8 cellular contexts compared by ENCODE assay signal in genomic region chr5:181223041-181223728, GRCh38. TPM values are rescaled to one million over a fixed set of nuclear protein-coding genes. Genes with fewer than 3 reads are reported as not detected.
A peak's percentile ranks its signal among the peaks of the same experiment; 100 is the strongest.
DNase-seq lines count a peak whose midpoint lies in the region; ATAC-seq and TF ChIP-seq lines count a peak whose summit lies in the region.

Gene TRIM41, plus strand, starts transcription at chr5:181223281. Its CDS starts 719 bp downstream, at chr5:181224000.

- no peaks in the 10 kb centered on the region for H3K9me3 Mint-ChIP-seq in CD4-positive, alpha-beta T cell
- H3K9me3 Mint-ChIP-seq in naive thymus-derived CD8-positive, alpha-beta T cell = peaks cover 0 to 13% (median under 1%) of the 10 kb centered on the region in 9 donors
- no peaks in the 10 kb centered on the region for H3K9me3 Mint-ChIP-seq in stimulated activated naive CD8-positive, alpha-beta T cell treated with anti-CD3 and anti-CD28 coated beads, Interleukin-15, Interleukin-2, amounts not matched to agents 100 ng/mL and 50 ng/mL, for 24 hours

- peak; percentile 95 for TF ChIP-seq POLR2A in esophagus muscularis mucosa (IDR thresholded peaks at IDR 0.05; ENCODE audit: low read depth)

- intact Hi-C loops in CD4-positive, alpha-beta T cell (cut with DNase I, micrococcal nuclease) = loop anchor here (1.0 to 2.0 kb wide), 2 partner anchors 16 to 38 kb away; partner anchors contain the start of gene TRIM52 (in 2 of the 2)
- intact Hi-C loops in esophagus muscularis mucosa (cut with DNase I) = loop anchor here (1.0 to 5.0 kb wide), 2 partner anchors 24 to 39 kb away; partner anchors contain the start of gene TRIM52

- POLR2A ChIA-PET in CD4-positive, alpha-beta T cell (lab: Charles Lee) = interaction anchor here (0.6 to 5.8 kb wide), 20 partner anchors 10 to 418 kb away, joined by 3 to 187 read pairs (median 5); partner anchors contain the start of genes RACK1, TRIM52 and TRIM7
- POLR2A ChIA-PET in naive thymus-derived CD8-positive, alpha-beta T cell (lab: Charles Lee) = interaction anchor here (0.6 to 11.2 kb wide), 18 partner anchors 10 to 420 kb away, joined by 3 to 286 read pairs (median 6); partner anchors contain the start of genes RACK1, TRIM52, TRIM7 and ZFP62

- H3K4me3 Mint-ChIP-seq in CD4-positive, alpha-beta T cell = peak within 1 kb of the TSS; percentile 96
- H3K4me3 Mint-ChIP-seq in naive thymus-derived CD8-positive, alpha-beta T cell = peak within 1 kb of the TSS; percentile 91 to 100 (median 98)
- peak within 1 kb of the TSS; percentile 99 for H3K4me3 Mint-ChIP-seq in stimulated activated naive CD8-positive, alpha-beta T cell treated with anti-CD3 and anti-CD28 coated beads, Interleukin-15, Interleukin-2, amounts not matched to agents 100 ng/mL and 50 ng/mL, for 24 hours

- peaks cover 15 to 40% (median 36%) of the 10 kb centered on the region in 4 donors for H3K4me1 ChIP-seq in esophagus muscularis mucosa

- under 1% methylated on average over 20 of the region's 59 CpGs for WGBS in esophagus muscularis mucosa

- no peak for TF ChIP-seq CTCF in CD4-positive, alpha-beta T cell (IDR thresholded peaks at IDR 0.05)
- TF ChIP-seq CTCF in esophagus muscularis mucosa (IDR thresholded peaks at IDR 0.05) = peak in 1 of 3 experiments; percentile 35

- peak; percentile 61 for ATAC-seq in CD4-positive, alpha-beta T cell (ENCODE audit: poor library complexity)
- ATAC-seq in GM21423 (IDR thresholded peaks at IDR 0.05; ENCODE audit: unreplicated experiment) = peak; percentile 63
- peak; percentile 63 to 71 for ATAC-seq in naive thymus-derived CD8-positive, alpha-beta T cell

- DNase-seq in CD4-positive, alpha-beta T cell = peak; percentile 94 to 98 (median 97)
- peak; percentile 88 for DNase-seq in HuH-7.5 (ENCODE audit: low spot score)
- peak; percentile 94 for DNase-seq in activated CD8-positive, alpha-beta memory T cell treated with anti-CD3 and anti-CD28 coated beads, Interleukin-2, amount 50 U/mL, for 24 hours (ENCODE audit: extremely low read depth)
- DNase-seq in esophagus muscularis mucosa (ENCODE audit: extremely low spot score) = peak; percentile 99
- peak; percentile 91 to 99 (median 98) for DNase-seq in naive thymus-derived CD8-positive, alpha-beta T cell
- DNase-seq in effector CD8-positive, alpha-beta T cell (lab: John Stamatoyannopoulos, UW) = no peak

- H3K36me3 Mint-ChIP-seq in CD4-positive, alpha-beta T cell (ENCODE audit: low read depth) = peaks cover 41% of the 10 kb centered on the region
- peaks cover 0 to 6% (median 5%) of the 10 kb centered on the region in 3 donors for H3K36me3 Mint-ChIP-seq in naive thymus-derived CD8-positive, alpha-beta T cell
- H3K36me3 Mint-ChIP-seq in stimulated activated naive CD8-positive, alpha-beta T cell treated with anti-CD3 and anti-CD28 coated beads, Interleukin-15, Interleukin-2, amounts not matched to agents 100 ng/mL and 50 ng/mL, for 24 hours (ENCODE audit: low read depth) = peaks cover 25% of the 10 kb centered on the region

- TF ChIP-seq EP300 in esophagus muscularis mucosa (IDR thresholded peaks at IDR 0.05) = no peak

- no peaks in the 10 kb centered on the region for H3K9me3 ChIP-seq in CD4-positive, alpha-beta T cell (ENCODE audit: control insufficient read depth, low read length)
- no peaks in the 10 kb centered on the region for H3K9me3 ChIP-seq in esophagus muscularis mucosa

- H3K27me3 Mint-ChIP-seq in CD4-positive, alpha-beta T cell = peaks cover 24% of the 10 kb centered on the region
- peaks cover 0 to 10% (median 0%) of the 10 kb centered on the region in 5 donors for H3K27me3 Mint-ChIP-seq in naive thymus-derived CD8-positive, alpha-beta T cell
- peaks cover 6% of the 10 kb centered on the region for H3K27me3 Mint-ChIP-seq in stimulated activated naive CD8-positive, alpha-beta T cell treated with anti-CD3 and anti-CD28 coated beads, Interleukin-15, Interleukin-2, amounts not matched to agents 100 ng/mL and 50 ng/mL, for 24 hours

- H3K4me3 ChIP-seq in esophagus muscularis mucosa = peak within 1 kb of the TSS; percentile 72 to 83 (median 74)

- peaks cover 51% of the 10 kb centered on the region for H3K4me1 Mint-ChIP-seq in CD4-positive, alpha-beta T cell (ENCODE audit: low read depth)
- peaks cover 34 to 71% (median 67%) of the 10 kb centered on the region in 4 donors for H3K4me1 Mint-ChIP-seq in naive thymus-derived CD8-positive, alpha-beta T cell
- H3K4me1 Mint-ChIP-seq in stimulated activated naive CD8-positive, alpha-beta T cell treated with anti-CD3 and anti-CD28 coated beads, Interleukin-15, Interleukin-2, amounts not matched to agents 100 ng/mL and 50 ng/mL, for 24 hours (ENCODE audit: low read depth) = peaks cover 74% of the 10 kb centered on the region

- CTCF ChIA-PET in CD4-positive, alpha-beta T cell (lab: Charles Lee) = interaction anchor here (0.6 to 2.5 kb wide), 6 partner anchors 16 to 39 kb away, joined by 3 to 14 read pairs (median 4); partner anchors contain the start of gene TRIM52

- H3K27me3 ChIP-seq in CD4-positive, alpha-beta T cell (ENCODE audit: control insufficient read depth, insufficient read depth, low read length) = no peaks in the 10 kb centered on the region
- no peaks in the 10 kb centered on the region for H3K27me3 ChIP-seq in esophagus muscularis mucosa

- peak within 1 kb of the TSS; percentile 99 for H3K27ac Mint-ChIP-seq in CD4-positive, alpha-beta T cell
- peak within 1 kb of the TSS; percentile 97 to 100 (median 99) for H3K27ac Mint-ChIP-seq in naive thymus-derived CD8-positive, alpha-beta T cell
- peak within 1 kb of the TSS; percentile 99 for H3K27ac Mint-ChIP-seq in stimulated activated naive CD8-positive, alpha-beta T cell treated with anti-CD3 and anti-CD28 coated beads, Interleukin-15, Interleukin-2, amounts not matched to agents 100 ng/mL and 50 ng/mL, for 24 hours

- H3K36me3 ChIP-seq in esophagus muscularis mucosa = peaks cover 7 to 12% (median 11%) of the 10 kb centered on the region in 4 donors

- peak within 1 kb of the TSS; percentile 99 for H3K27ac ChIP-seq in CD4-positive, alpha-beta T cell (ENCODE audit: low read depth, low read length)
- H3K27ac ChIP-seq in esophagus muscularis mucosa (replicated peaks in 1 of 4) = peak within 1 kb of the TSS; percentile 92 to 95 (median 94)

RNA-seq across cellular contexts. Expression of gene TRIM41, which starts in this region (rescaled TPM):
- 10 to 100 TPM; 21.4 to 24.0 TPM for total RNA-seq in CD4-positive, alpha-beta T cell
- total RNA-seq in esophagus muscularis mucosa = 10 to 100 TPM in 3 of 4 donors, 1 to 10 TPM in 1; 9.8 to 22.4 (median 18.2) TPM
- 10 to 100 TPM; 33.3 to 40.7 TPM for total RNA-seq in naive thymus-derived CD8-positive, alpha-beta T cell
- polyA plus RNA-seq in naive thymus-derived CD8-positive, alpha-beta T cell = 1 to 10 TPM; 1.1 to 2.6 (median 1.6) TPM
